ENCODE assay signal across 21 cellular contexts in the genomic region with DNA sequence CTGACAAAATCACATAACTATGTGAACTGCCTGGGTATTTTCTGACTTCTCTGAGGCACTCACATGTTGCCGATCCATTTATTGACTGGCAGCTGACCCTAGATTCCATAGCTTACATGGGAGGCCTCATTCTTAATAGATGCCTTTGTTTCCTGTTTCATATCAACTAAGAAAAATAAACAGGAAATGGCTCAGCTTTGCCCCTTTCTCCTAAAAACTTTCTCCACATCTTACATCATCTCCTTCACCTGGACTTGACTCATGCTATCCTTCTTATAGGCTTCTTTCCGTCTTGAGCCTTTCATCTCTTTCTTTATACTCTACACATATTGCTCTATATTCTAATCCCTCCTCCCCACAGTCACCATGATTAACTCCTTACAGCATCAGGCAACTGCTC. TPM values are rescaled to one million over a fixed set of nuclear protein-coding genes. Genes with fewer than 3 reads are reported as not detected.
"Had no signal": no experiment of that assay in that cellular context is flagged by ENCODE, and none has a peak within 500 bp of the region (broad histone marks: within the 10 kb centered on the region; RNA-seq: fewer than 3 reads in every experiment).

No MANE protein-coding gene starts in this region.

- H3K27me3 Mint-ChIP-seq: activated naive CD8-positive, alpha-beta T cell treated with anti-CD3 and anti-CD28 coated beads, Interleukin-2, amount 10 ng/mL, durations not matched to agents 7 days and 5 days; stimulated activated naive CD8-positive, alpha-beta T cell treated with anti-CD3 and anti-CD28 coated beads, Interleukin-15, amount 100 ng/mL, for 72 hours had no signal

- H3K9me3 Mint-ChIP-seq: activated B cell treated with CpG ODN at 0.5 μM for 24 hours; activated naive CD8-positive, alpha-beta T cell treated with anti-CD3 and anti-CD28 coated beads, Interleukin-2, amount 10 ng/mL, durations not matched to agents 7 days and 5 days; natural killer cell; stimulated activated naive CD8-positive, alpha-beta T cell treated with anti-CD3 and anti-CD28 coated beads, Interleukin-15, amount 100 ng/mL, for 72 hours had no signal

- H3K4me2 ChIP-seq: hepatocyte had no signal

- H3K27me3 ChIP-seq: brain microvascular endothelial cell, hepatocyte, neutrophil, upper lobe of left lung had no signal

- H3K27ac ChIP-seq: brain microvascular endothelial cell, hepatocyte, neutrophil, parathyroid adenoma, upper lobe of left lung had no signal

- H3K27ac Mint-ChIP-seq: activated B cell treated with CpG ODN at 0.5 μM for 24 hours; activated CD4-positive, alpha-beta T cell treated with anti-CD3 and anti-CD28 coated beads, Interleukin-2, amount 10 ng/mL, durations not matched to agents 24 days and 14 days; activated naive CD8-positive, alpha-beta T cell treated with anti-CD3 and anti-CD28 coated beads, Interleukin-2, amount 10 ng/mL, durations not matched to agents 7 days and 5 days; natural killer cell had no signal

- H3K36me3 Mint-ChIP-seq: natural killer cell had no signal

- DNase-seq: activated B cell treated with CpG ODN at 0.5 μM for 24 hours; activated CD4-positive, alpha-beta T cell treated with anti-CD3 and anti-CD28 coated beads, Interleukin-2, amount 10 ng/mL, durations not matched to agents 24 days and 14 days; activated CD8-positive, alpha-beta memory T cell treated with anti-CD3 and anti-CD28 coated beads, Interleukin-2, amount 50 U/mL, for 48 hours; activated naive CD8-positive, alpha-beta T cell treated with anti-CD3 and anti-CD28 coated beads, Interleukin-2, amount 10 ng/mL, durations not matched to agents 7 days and 5 days; brain microvascular endothelial cell; left ventricle myocardium superior; mesendoderm; natural killer cell; stimulated activated CD4-positive, alpha-beta T cell treated with anti-CD3 and anti-CD28 coated beads, Interleukin-1b, Interleukin-23, amount 100 ng/mL, for 48 hours; stimulated activated naive CD8-positive, alpha-beta T cell treated with anti-CD3 and anti-CD28 coated beads, Interleukin-15, amount 100 ng/mL, for 72 hours; T-helper 2 cell; upper lobe of left lung had no signal

- H2AFZ ChIP-seq: hepatocyte, parathyroid adenoma had no signal

- ATAC-seq: left ventricle myocardium superior; natural killer cell; stimulated activated naive CD8-positive, alpha-beta T cell treated with anti-CD3 and anti-CD28 coated beads, Interleukin-15, amount 100 ng/mL, for 72 hours had no signal

- H3K36me3 ChIP-seq: brain microvascular endothelial cell, neutrophil had no signal

- H3K4me3 ChIP-seq: hepatocyte, upper lobe of left lung had no signal

- H3K4me3 Mint-ChIP-seq: activated B cell treated with CpG ODN at 0.5 μM for 24 hours; activated CD4-positive, alpha-beta T cell treated with anti-CD3 and anti-CD28 coated beads, Interleukin-2, amount 10 ng/mL, durations not matched to agents 24 days and 14 days; activated naive CD8-positive, alpha-beta T cell treated with anti-CD3 and anti-CD28 coated beads, Interleukin-2, amount 10 ng/mL, durations not matched to agents 7 days and 5 days; natural killer cell; stimulated activated naive CD8-positive, alpha-beta T cell treated with anti-CD3 and anti-CD28 coated beads, Interleukin-15, amount 100 ng/mL, for 72 hours had no signal

- H3K79me2 ChIP-seq: hepatocyte, parathyroid adenoma had no signal

- H3K4me1 Mint-ChIP-seq: activated B cell treated with CpG ODN at 0.5 μM for 24 hours had no signal

- H3K4me1 ChIP-seq: parathyroid adenoma, upper lobe of left lung had no signal

- FAIRE-seq: TTC549 had no signal

- H3K9me3 ChIP-seq: neutrophil, upper lobe of left lung had no signal

- H3K9ac ChIP-seq: parathyroid adenoma had no signal

RNA-seq across cellular contexts. Expression of gene C3orf22, which starts 58.2 kb away (rescaled TPM):
- total RNA-seq: activated B cell treated with CpG ODN at 0.5 μM for 24 hours; activated CD4-positive, alpha-beta T cell treated with anti-CD3 and anti-CD28 coated beads, Interleukin-2, amount 10 ng/mL, durations not matched to agents 24 days and 14 days; activated naive CD8-positive, alpha-beta T cell treated with anti-CD3 and anti-CD28 coated beads, Interleukin-2, amount 10 ng/mL, durations not matched to agents 7 days and 5 days; dermis microvascular lymphatic vessel endothelial cell; glomerular endothelial cell; hepatocyte; kidney epithelial cell; left ventricle myocardium superior; natural killer cell; temporal lobe; upper lobe of left lung had no signal
- polyA plus RNA-seq: esophagus, hepatocyte had no signal
